In genomic region chr2:201117735-201118094, GRCh38 we compare ENCODE assay signal across 8 cellular contexts. TPM values are rescaled to one million over a fixed set of nuclear protein-coding genes. Genes with fewer than 3 reads are reported as not detected.
DNase-seq lines count a peak whose midpoint lies in the region; ATAC-seq and TF ChIP-seq lines count a peak whose summit lies in the region.
"Not testable (repeated sequence)": the region's sequence is repeated elsewhere in the genome, so short reads cannot be mapped to it uniquely, and the experiment has no call there.

No MANE protein-coding gene starts in this region.

- RAD21 ChIA-PET in HCT116 (lab: Charles Lee; ENCODE audit: low non-redundant PET in 1 of 2, low total read pairs in 2 of 2, uncharacterized antibody in 2 of 2, unreplicated experiment in 2 of 2), result interaction anchor here in 1 of 2 experiments (1.3 kb wide), 1 partner anchor 41 kb away, joined by 6 read pairs; no protein-coding TSS in a partner anchor

- not testable (repeated sequence) for TF ChIP-seq CTCF in HCT116 (IDR thresholded peaks at IDR 0.05 in 2 of 3, conservative IDR thresholded peaks at IDR 0.05 in 1 of 3; ENCODE audit: borderline replicate concordance in 1 of 3, insufficient read depth in 1 of 3, low read depth in 2 of 3, low read length in 2 of 3); chondrocyte (IDR thresholded peaks at IDR 0.05); left ventricle myocardium inferior (IDR thresholded peaks at IDR 0.05; ENCODE audit: borderline replicate concordance)

- TF ChIP-seq RAD21 in HCT116 (IDR thresholded peaks at IDR 0.05; ENCODE audit: low read depth), result not testable (repeated sequence)

- not testable (repeated sequence) for H3K9me3 Mint-ChIP-seq in activated T-helper 17 cell treated with anti-CD3 and anti-CD28 coated beads, Interleukin-2, amount 50 U/mL, for 72 hours; chondrocyte (ENCODE audit: low read depth); naive thymus-derived CD8-positive, alpha-beta T cell; stimulated activated naive B cell treated with anti-CD40 and anti-IgM and Interleukin-4, amounts not matched to agents 10 μg/mL and 1 μg/mL and 100 μg/mL, for 72 hours

- H3K4me3 Mint-ChIP-seq in activated T-helper 17 cell treated with anti-CD3 and anti-CD28 coated beads, Interleukin-2, amount 50 U/mL, for 72 hours, result peak overlapping the region; percentile 88
- H3K4me3 Mint-ChIP-seq in chondrocyte (ENCODE audit: unreplicated experiment), result peak overlapping the region; percentile 92
- H3K4me3 Mint-ChIP-seq in naive thymus-derived CD8-positive, alpha-beta T cell, result peak overlapping the region; percentile 89 to 100 (median 98)
- peak overlapping the region; percentile 87 to 97 for H3K4me3 Mint-ChIP-seq in stimulated activated naive B cell treated with anti-CD40 and anti-IgM and Interleukin-4, amounts not matched to agents 10 μg/mL and 1 μg/mL and 100 μg/mL, for 72 hours

- H3K4me1 ChIP-seq in HCT116 (ENCODE audit: control insufficient read depth in 1 of 2, insufficient read depth in 2 of 2, low read length in 2 of 2), result peaks cover 18 to 68% of the 10 kb centered on the region in 2 experiments
- H3K4me1 ChIP-seq in left ventricle myocardium inferior, result peaks cover 68% of the 10 kb centered on the region

- H3K27ac ChIP-seq in HCT116 (ENCODE audit: low read depth, low read length), result peak overlapping the region; percentile 96
- H3K27ac ChIP-seq in SK-N-MC, result peak overlapping the region; percentile 99
- H3K27ac ChIP-seq in left ventricle myocardium inferior (replicated peaks), result peak overlapping the region; percentile 100

- in situ Hi-C loops in ACHN (cut with HindIII; ENCODE audit: low pct_ligation_motif_present, low pct_unique_long_range_greater_than_20kb, low sequenced_read_pairs), result not testable (repeated sequence)

- not testable (repeated sequence) for BruUV-seq in HCT116 (replicated peaks; lab: Mats Ljungman, UMichigan)

- H3K27me3 Mint-ChIP-seq in activated T-helper 17 cell treated with anti-CD3 and anti-CD28 coated beads, Interleukin-2, amount 50 U/mL, for 72 hours; chondrocyte (ENCODE audit: low read depth); naive thymus-derived CD8-positive, alpha-beta T cell; stimulated activated naive B cell treated with anti-CD40 and anti-IgM and Interleukin-4, amounts not matched to agents 10 μg/mL and 1 μg/mL and 100 μg/mL, for 72 hours: not testable (repeated sequence)

- peak overlapping the region; percentile 81 for H3K4me3 ChIP-seq in HCT116 (replicated peaks in 1 of 2; ENCODE audit: low read depth in 1 of 2, low read length in 2 of 2)
- peak overlapping the region; percentile 83 for H3K4me3 ChIP-seq in SK-N-MC
- peak overlapping the region; percentile 88 for H3K4me3 ChIP-seq in left ventricle myocardium inferior

- ATAC-seq in HCT116, result not testable (repeated sequence)
- ATAC-seq in activated T-helper 17 cell treated with anti-CD3 and anti-CD28 coated beads, Interleukin-2, amount 50 U/mL, for 72 hours (replicated peaks), result peak; percentile 1
- ATAC-seq in naive thymus-derived CD8-positive, alpha-beta T cell, result peak in 1 of 2 donors; percentile 10
- ATAC-seq in stimulated activated naive B cell treated with anti-CD40 and anti-IgM and Interleukin-4, amounts not matched to agents 10 μg/mL and 1 μg/mL and 100 μg/mL, for 72 hours (replicated peaks), result peak; percentile 1 to 12

- H3K36me3 ChIP-seq in HCT116 (ENCODE audit: control insufficient read depth in 1 of 2, insufficient read depth in 2 of 2, low read length in 2 of 2); SK-N-MC (ENCODE audit: insufficient read depth, low read length): not testable (repeated sequence)
- H3K36me3 ChIP-seq in left ventricle myocardium inferior, result peaks cover 13% of the 10 kb centered on the region

- H3K27ac Mint-ChIP-seq in activated T-helper 17 cell treated with anti-CD3 and anti-CD28 coated beads, Interleukin-2, amount 50 U/mL, for 72 hours, result peak overlapping the region; percentile 93
- peak overlapping the region; percentile 97 for H3K27ac Mint-ChIP-seq in chondrocyte (ENCODE audit: unreplicated experiment)
- H3K27ac Mint-ChIP-seq in naive thymus-derived CD8-positive, alpha-beta T cell, result peak overlapping the region; percentile 97 to 100 (median 99)
- peak overlapping the region; percentile 99 for H3K27ac Mint-ChIP-seq in stimulated activated naive B cell treated with anti-CD40 and anti-IgM and Interleukin-4, amounts not matched to agents 10 μg/mL and 1 μg/mL and 100 μg/mL, for 72 hours

- intact Hi-C loops in HCT116 (cut with micrococcal nuclease), result loop anchor here (2.0 kb wide), 1 partner anchor 33 kb away; no protein-coding TSS in a partner anchor
- intact Hi-C loops in left ventricle myocardium inferior (cut with micrococcal nuclease), result not testable (repeated sequence)

- peaks cover 74% of the 10 kb centered on the region for H3K36me3 Mint-ChIP-seq in activated T-helper 17 cell treated with anti-CD3 and anti-CD28 coated beads, Interleukin-2, amount 50 U/mL, for 72 hours (ENCODE audit: low read depth)
- not testable (repeated sequence) for H3K36me3 Mint-ChIP-seq in chondrocyte (ENCODE audit: low read depth); naive thymus-derived CD8-positive, alpha-beta T cell
- H3K36me3 Mint-ChIP-seq in stimulated activated naive B cell treated with anti-CD40 and anti-IgM and Interleukin-4, amounts not matched to agents 10 μg/mL and 1 μg/mL and 100 μg/mL, for 72 hours, result peaks cover 27 to 40% of the 10 kb centered on the region in 2 donors

- CTCF ChIA-PET in HCT116 (lab: Charles Lee), result interaction anchor here (0.6 to 3.3 kb wide), 7 partner anchors 9 to 324 kb away, joined by 3 to 30 read pairs (median 4); no protein-coding TSS in a partner anchor

- H3K79me2 ChIP-seq in HCT116 (ENCODE audit: insufficient read depth, low read length), result peaks cover 66% of the 10 kb centered on the region

- not testable (repeated sequence) for H3K9me3 ChIP-seq in HCT116 (ENCODE audit: control insufficient read depth in 1 of 2, insufficient read depth in 1 of 2, low read depth in 1 of 2, low read length in 2 of 2); SK-N-MC (ENCODE audit: low read depth, low read length); left ventricle myocardium inferior (replicated peaks)

- H3K4me1 Mint-ChIP-seq in activated T-helper 17 cell treated with anti-CD3 and anti-CD28 coated beads, Interleukin-2, amount 50 U/mL, for 72 hours, result peaks cover 14% of the 10 kb centered on the region
- H3K4me1 Mint-ChIP-seq in chondrocyte (ENCODE audit: low read depth), result peaks cover 32% of the 10 kb centered on the region
- peaks cover 40 to 75% (median 61%) of the 10 kb centered on the region in 4 donors for H3K4me1 Mint-ChIP-seq in naive thymus-derived CD8-positive, alpha-beta T cell
- peaks cover 35 to 67% of the 10 kb centered on the region in 2 donors for H3K4me1 Mint-ChIP-seq in stimulated activated naive B cell treated with anti-CD40 and anti-IgM and Interleukin-4, amounts not matched to agents 10 μg/mL and 1 μg/mL and 100 μg/mL, for 72 hours

- POLR2A ChIA-PET in HCT116 (lab: Charles Lee), result interaction anchor here (0.7 to 3.4 kb wide), 3 partner anchors 40 to 115 kb away, joined by 3 to 7 read pairs (median 5); no protein-coding TSS in a partner anchor
- POLR2A ChIA-PET in naive thymus-derived CD8-positive, alpha-beta T cell (lab: Charles Lee), result interaction anchor here (0.8 to 5.0 kb wide), 27 partner anchors 12 to 404 kb away, joined by 3 to 75 read pairs (median 5); partner anchors contain the start of genes CASP10, CASP8, CLK1 and HYCC2

- DNase-seq in ACHN, result peak; percentile 52
- DNase-seq in HCT116 (ENCODE audit: low read depth, low spot score); SK-N-MC (ENCODE audit: low read depth, low spot score); chondrocyte (ENCODE audit: low spot score); left ventricle myocardium inferior: not testable (repeated sequence)
- peak in 3 of 10 donors; percentile 16 to 69 (median 30) for DNase-seq in naive thymus-derived CD8-positive, alpha-beta T cell
- DNase-seq in stimulated activated naive B cell treated with anti-CD40 and anti-IgM and Interleukin-4, amounts not matched to agents 10 μg/mL and 1 μg/mL and 100 μg/mL, for 72 hours, result peak; percentile 43

- H3K9ac ChIP-seq in HCT116 (ENCODE audit: low read length), result peak overlapping the region; percentile 97
- peak overlapping the region; percentile 94 for H3K9ac ChIP-seq in SK-N-MC (ENCODE audit: insufficient read length)

- not testable (repeated sequence) for H2AFZ ChIP-seq in HCT116 (ENCODE audit: low read depth, low read length, poor library complexity, severe bottlenecking)

- not testable (repeated sequence) for H4K20me1 ChIP-seq in HCT116 (ENCODE audit: insufficient read depth)

- H3K9me2 ChIP-seq in HCT116 (ENCODE audit: insufficient read depth), result not testable (repeated sequence)

- H3K27me3 ChIP-seq in HCT116 (ENCODE audit: insufficient read depth, low read length); left ventricle myocardium inferior (ENCODE audit: low read depth): not testable (repeated sequence)

- peak overlapping the region; percentile 84 for H3K4me2 ChIP-seq in HCT116 (ENCODE audit: low read length)

- TF ChIP-seq POLR2A in HCT116 (IDR thresholded peaks at IDR 0.05; ENCODE audit: borderline replicate concordance, extremely low read depth, insufficient read depth, insufficient read length), result not testable (repeated sequence)

RNA-seq across cellular contexts. Expression of gene CFLAR, which starts 1.8 kb away (rescaled TPM):
- 35.6 TPM for total RNA-seq in HCT116 (2021; ENCODE audit: unreplicated experiment)
- 19.8 and 21.2 TPM in 2 replicates for polyA plus RNA-seq in HCT116 (2012)
- 100 to 1,000 TPM; 224 to 559 TPM for total RNA-seq in activated T-helper 17 cell treated with anti-CD3 and anti-CD28 coated beads, Interleukin-2, amount 50 U/mL, for 72 hours
- 29.0 to 38.3 TPM (median 35.8 TPM) in 3 replicates for total RNA-seq in chondrocyte
- total RNA-seq in left ventricle myocardium inferior, result 238 TPM
- total RNA-seq in naive thymus-derived CD8-positive, alpha-beta T cell, result 100 to 1,000 TPM; 127 to 142 TPM
- polyA plus RNA-seq in naive thymus-derived CD8-positive, alpha-beta T cell, result 10 to 100 TPM; 50.7 to 93.3 (median 63.9) TPM

RNA-seq across cellular contexts. Expression of gene NDUFB3, which starts 45.9 kb away (rescaled TPM):
- total RNA-seq in HCT116 (2021; ENCODE audit: unreplicated experiment), result 94.6 TPM
- polyA plus RNA-seq in HCT116 (2012), result 44.9 and 56.2 TPM in 2 replicates
- 10 to 100 TPM; 68.7 to 99.3 TPM for total RNA-seq in activated T-helper 17 cell treated with anti-CD3 and anti-CD28 coated beads, Interleukin-2, amount 50 U/mL, for 72 hours
- total RNA-seq in chondrocyte, result 59.2 to 94.1 TPM (median 66.2 TPM) in 3 replicates
- 466 TPM for total RNA-seq in left ventricle myocardium inferior
- 10 to 100 TPM; 40.6 to 47.8 TPM for total RNA-seq in naive thymus-derived CD8-positive, alpha-beta T cell
- polyA plus RNA-seq in naive thymus-derived CD8-positive, alpha-beta T cell, result 100 to 1,000 TPM; 279 to 299 (median 298) TPM

RNA-seq across cellular contexts. Expression of gene HYCC2, which starts 46.2 kb away (rescaled TPM):
- total RNA-seq in HCT116 (2021; ENCODE audit: unreplicated experiment), result 9.9 TPM
- polyA plus RNA-seq in HCT116 (2012), result 1.4 and 2.0 TPM in 2 replicates
- 10 to 100 TPM; 23.8 to 24.5 TPM for total RNA-seq in activated T-helper 17 cell treated with anti-CD3 and anti-CD28 coated beads, Interleukin-2, amount 50 U/mL, for 72 hours
- 12.0 to 18.0 TPM (median 13.4 TPM) in 3 replicates for total RNA-seq in chondrocyte
- total RNA-seq in left ventricle myocardium inferior, result 11.5 TPM
- total RNA-seq in naive thymus-derived CD8-positive, alpha-beta T cell, result 10 to 100 TPM; 34.2 to 38.1 TPM
- polyA plus RNA-seq in naive thymus-derived CD8-positive, alpha-beta T cell, result 10 to 100 TPM; 20.8 to 32.5 (median 23.0) TPM
